Comparison of ENCODE assay signal across 10 cellular contexts in genomic region chr10:61779950-61780659, GRCh38.
DNase-seq lines count a peak whose midpoint lies in the region; ATAC-seq, FAIRE-seq and TF ChIP-seq lines count a peak whose summit lies in the region.
"Had no signal": no experiment of that assay in that cellular context is flagged by ENCODE, and none has a peak within 500 bp of the region (broad histone marks: within the 10 kb centered on the region; RNA-seq: fewer than 3 reads in every experiment).

No MANE protein-coding gene starts in this region.

- H3K4me3 Mint-ChIP-seq in natural killer cell: no peak overlapping the region

- peaks cover 0 to 5% of the 10 kb centered on the region in 2 donors for H3K4me1 Mint-ChIP-seq in natural killer cell

- H3K27me3 Mint-ChIP-seq in natural killer cell (ENCODE audit: low read depth in 2 of 2): peaks cover 0 to 5% of the 10 kb centered on the region in 2 donors

- peak overlapping the region in 1 of 2 donors; percentile 45 for H3K27ac Mint-ChIP-seq in natural killer cell

- H3K36me3 Mint-ChIP-seq in natural killer cell: no peaks in the 10 kb centered on the region

- DNase-seq in ELR (ENCODE audit: low read depth): peak; percentile 33
- DNase-seq in RCC 7860 (ENCODE audit: low spot score): peak; percentile 83
- peak; percentile 78 for DNase-seq in epithelial cell of prostate (ENCODE audit: low read depth, low spot score)
- DNase-seq in natural killer cell: peak; percentile 15
- no peak for DNase-seq in COR-L47 (lab: John Stamatoyannopoulos, UW)
- no peak for DNase-seq in epidermal melanocyte (ENCODE audit: insufficient read length, low spot score)
- no peak for DNase-seq in NCI-H2227 treated with DMSO at 0.1 percent for 48 hours (lab: John Stamatoyannopoulos, UW)
- DNase-seq: adrenal gland, NCI-H774 had no signal

- TF ChIP-seq CTCF in natural killer cell (IDR thresholded peaks at IDR 0.05): no peak

- peaks cover 0 to 2% of the 10 kb centered on the region in 2 donors for H3K9me3 Mint-ChIP-seq in natural killer cell

- ATAC-seq in natural killer cell (peak; percentile 43 to 80 (median 78)), GM21723 (IDR thresholded peaks at IDR 0.05; ENCODE audit: unreplicated experiment) (no peak)

- no peak overlapping the region for H3K27ac ChIP-seq in epithelial cell of prostate
- H3K27ac ChIP-seq: adrenal gland had no signal

- intact Hi-C loops in natural killer cell (cut with micrococcal nuclease): no loop called here

- peak; percentile 90 for FAIRE-seq in RCC 7860 (lab: Jason Lieb, UNC)

Comparison
In these comparisons a context has a peak if more than half of its experiments do, and no peak if none do; other contexts are left out.
1. DNase-seq: peak in ELR (single experiment), RCC 7860 (single experiment), epithelial cell of prostate (single experiment) and natural killer cell (single experiment); none in COR-L47 (single experiment), epidermal melanocyte (single experiment) and NCI-H2227 treated with DMSO at 0.1 percent for 48 hours (single experiment).